Comparison of ENCODE assay signal across 27 cellular contexts in genomic region chr14:31592122-31592521, GRCh38. TPM values are rescaled to one million over a fixed set of nuclear protein-coding genes. Genes with fewer than 3 reads are reported as not detected.
DNase-seq lines count a peak whose midpoint lies in the region; ATAC-seq, FAIRE-seq and TF ChIP-seq lines count a peak whose summit lies in the region.
"Had no signal": no experiment of that assay in that cellular context is flagged by ENCODE, and none has a peak within 500 bp of the region (broad histone marks: within the 10 kb centered on the region; RNA-seq: fewer than 3 reads in every experiment).

No MANE protein-coding gene starts in this region.

- H3K4me1 ChIP-seq in GM12878 (ENCODE audit: control insufficient read depth, insufficient read depth, low read length) = no peaks in the 10 kb centered on the region
- H3K4me1 ChIP-seq in osteoblast (ENCODE audit: insufficient read depth, low read length) = peaks cover 4% of the 10 kb centered on the region
- H3K4me1 ChIP-seq in PC-3 (ENCODE audit: insufficient read depth, low read length) = no peaks in the 10 kb centered on the region
- H3K4me1 ChIP-seq: BE2C had no signal

- no peak for TF ChIP-seq POLR2A in GM12878 (IDR thresholded peaks at IDR 0.05; ENCODE audit: low read depth, low read length)

- H3K4me3 Mint-ChIP-seq in immature natural killer cell = no peak overlapping the region
- H3K4me3 Mint-ChIP-seq: CD14-positive monocyte; CD4-positive, alpha-beta memory T cell; CD4-positive, CD25-positive, alpha-beta regulatory T cell; CD8-positive, alpha-beta memory T cell had no signal

- H3K9me2 ChIP-seq in PC-3 (replicated peaks; ENCODE audit: low read length) = no peaks in the 10 kb centered on the region

- in situ Hi-C loops in GM12878 (cut with MboI) = no loop called here

- DNase-seq in HTR-8/SVneo (ENCODE audit: insufficient read length, low spot score) (no peak), GM12878 (ENCODE audit: low read depth, low spot score) (no peak), left colon (no peak), osteoblast (ENCODE audit: insufficient read length, low spot score, missing footprints) (peak; percentile 74), RWPE1 (ENCODE audit: low spot score) (no peak), immature natural killer cell (no peak), MV-4-11 (lab: John Stamatoyannopoulos, UW) (no peak), PC-3 (no peak)
- DNase-seq: 8988T; ACHN; BE2C; C1 segment of cervical spinal cord; CD4-positive, alpha-beta memory T cell; CD4-positive, CD25-positive, alpha-beta regulatory T cell; CD8-positive, alpha-beta memory T cell; COR-L47; DMS 273 treated with DMSO at 0.1 percent for 48 hours; DMS153; DMS53; DMS79; DND-41; GDM1 had no signal

- H3F3A ChIP-seq in PC-3 (ENCODE audit: low read length, unreplicated experiment) = no peaks in the 10 kb centered on the region

- H3K36me3 ChIP-seq in GM12878 (ENCODE audit: control insufficient read depth in 2 of 2, insufficient read depth in 2 of 2, low read length in 1 of 2) = no peaks in the 10 kb centered on the region
- H3K36me3 ChIP-seq in osteoblast (ENCODE audit: insufficient read depth, low read length) = no peaks in the 10 kb centered on the region
- no peaks in the 10 kb centered on the region for H3K36me3 ChIP-seq in PC-3 (ENCODE audit: low read depth, low read length)
- H3K36me3 ChIP-seq: BE2C, BLaER1 had no signal

- SMC1A ChIA-PET in GM12878 (lab: Charles Lee; ENCODE audit: uncharacterized antibody, unreplicated experiment) = interaction anchor here (1.5 kb wide), 1 partner anchor 25 kb away, joined by 3 read pairs; no protein-coding TSS in a partner anchor

- H3K4me3 ChIP-seq in GM12878 (no peak overlapping the region), osteoblast (ENCODE audit: insufficient read depth, low read length) (no peak overlapping the region), PC-3 (ENCODE audit: low read length) (no peak overlapping the region)
- H3K4me3 ChIP-seq: BLaER1 had no signal

- H2AFZ ChIP-seq in GM12878 (ENCODE audit: control insufficient read depth, low read depth, low read length) (no peak overlapping the region), osteoblast (ENCODE audit: low read length) (no peak overlapping the region), PC-3 (ENCODE audit: low read length) (no peak overlapping the region)

- H3K36me3 Mint-ChIP-seq in immature natural killer cell = peaks cover 0 to 4% (median 3%) of the 10 kb centered on the region in 3 donors

- BruUV-seq in GM12878 (replicated peaks; lab: Mats Ljungman, UMichigan) (no TSS peak), PC-3 (replicated peaks; lab: Mats Ljungman, UMichigan) (no TSS peak)

- no peak for ATAC-seq in GM12878
- ATAC-seq in left colon = peak; percentile 60
- no peak for ATAC-seq in PC-3

- FAIRE-seq in HTR-8/SVneo (lab: Jason Lieb, UNC) (peak; percentile 69), GM12878 (lab: Jason Lieb, UNC) (no peak)
- FAIRE-seq: A204.1, GM12891, GM19239 had no signal

- no peak overlapping the region for H3K27ac Mint-ChIP-seq in immature natural killer cell
- H3K27ac Mint-ChIP-seq: CD4-positive, alpha-beta memory T cell; CD8-positive, alpha-beta memory T cell had no signal

- H3K9me3 ChIP-seq in GM12878 (replicated peaks; ENCODE audit: control insufficient read depth, insufficient read depth, low read length) (no peaks in the 10 kb centered on the region), osteoblast (ENCODE audit: low read depth, low read length) (no peaks in the 10 kb centered on the region), PC-3 (ENCODE audit: low read length) (no peaks in the 10 kb centered on the region)
- H3K9me3 ChIP-seq: BE2C, BLaER1 had no signal

- H3K27me3 Mint-ChIP-seq in immature natural killer cell (ENCODE audit: low read depth in 3 of 3) = no peaks in the 10 kb centered on the region
- H3K27me3 Mint-ChIP-seq: CD4-positive, alpha-beta memory T cell; CD4-positive, CD25-positive, alpha-beta regulatory T cell; CD8-positive, alpha-beta memory T cell had no signal

- CTCF ChIA-PET in GM12878 (lab: Yijun Ruan, JAX) = interaction anchor here (1.1 kb wide), 1 partner anchor 25 kb away, joined by 3 read pairs; no protein-coding TSS in a partner anchor
- CTCF ChIA-PET in RWPE1 (lab: Yijun Ruan, JAX) = no interaction called here
- CTCF ChIA-PET in PC-3 (lab: Charles Lee) = no interaction called here

- H3K4me1 Mint-ChIP-seq in immature natural killer cell = no peaks in the 10 kb centered on the region
- H3K4me1 Mint-ChIP-seq: CD14-positive monocyte; CD8-positive, alpha-beta memory T cell had no signal

- no peaks in the 10 kb centered on the region for H3K9me3 Mint-ChIP-seq in immature natural killer cell
- H3K9me3 Mint-ChIP-seq: CD4-positive, CD25-positive, alpha-beta regulatory T cell; CD8-positive, alpha-beta memory T cell had no signal

- no peaks in the 10 kb centered on the region for H3K79me2 ChIP-seq in GM12878 (ENCODE audit: control insufficient read depth, insufficient read depth, low read length)
- H3K79me2 ChIP-seq in osteoblast (ENCODE audit: insufficient read depth, low read length) = no peaks in the 10 kb centered on the region
- no peaks in the 10 kb centered on the region for H3K79me2 ChIP-seq in PC-3 (ENCODE audit: low read length)

- H4K20me1 ChIP-seq in GM12878 (ENCODE audit: control insufficient read depth, insufficient read depth) = no peaks in the 10 kb centered on the region
- H4K20me1 ChIP-seq in osteoblast (ENCODE audit: insufficient read depth, low read length) = no peaks in the 10 kb centered on the region
- H4K20me1 ChIP-seq in PC-3 (ENCODE audit: low read length) = no peaks in the 10 kb centered on the region
- H4K20me1 ChIP-seq: BLaER1 had no signal

- POLR2A ChIA-PET in GM12878 (lab: Charles Lee) = no interaction called here
- POLR2A ChIA-PET in RWPE1 (lab: Yijun Ruan, JAX; ENCODE audit: low non-redundant PET) = no interaction called here
- POLR2A ChIA-PET in PC-3 (lab: Charles Lee; ENCODE audit: unreplicated experiment) = no interaction called here

- H3K27me3 ChIP-seq in GM12878 (replicated peaks in 1 of 2; ENCODE audit: control insufficient read depth in 2 of 2, insufficient read depth in 2 of 2, low read length in 1 of 2) = no peaks in the 10 kb centered on the region
- H3K27me3 ChIP-seq in osteoblast (ENCODE audit: insufficient read depth, low read length) = no peaks in the 10 kb centered on the region
- H3K27me3 ChIP-seq in PC-3 (ENCODE audit: low read length) = no peaks in the 10 kb centered on the region
- H3K27me3 ChIP-seq: BE2C, BLaER1 had no signal

- H3K27ac ChIP-seq in GM12878 (ENCODE audit: control insufficient read depth, insufficient read depth) (no peak overlapping the region), osteoblast (ENCODE audit: low read depth, low read length) (no peak overlapping the region), RWPE1 (no peak overlapping the region), PC-3 (ENCODE audit: low read length) (no peak overlapping the region)
- H3K27ac ChIP-seq: BLaER1 had no signal

- intact Hi-C loops in GM12878 (cut with micrococcal nuclease; ENCODE audit: unreplicated experiment) (no loop called here), left colon (cut with DNase I, micrococcal nuclease) (no loop called here), PC-3 (cut with micrococcal nuclease) (no loop called here)

- no peak for TF ChIP-seq EP300 in GM12878 (IDR thresholded peaks at IDR 0.05; ENCODE audit: borderline replicate concordance in 1 of 2, control insufficient read depth in 1 of 2, low read depth in 2 of 2, low read length in 2 of 2)

- TF ChIP-seq RAD21 in GM12878 (IDR thresholded peaks at IDR 0.05; ENCODE audit: insufficient read depth, low read depth, low read length) = no peak

- TF ChIP-seq CTCF in GM12878 (IDR thresholded peaks at IDR 0.05 in 2 of 3, conservative IDR thresholded peaks at IDR 0.05 in 1 of 3; ENCODE audit: control insufficient read depth in 2 of 3, extremely low read depth in 1 of 3, insufficient read depth in 1 of 3, low read depth in 3 of 3, low read length in 3 of 3) (no peak), osteoblast (IDR thresholded peaks at IDR 0.05; ENCODE audit: extremely low read depth, low read depth, low read length) (no peak), RWPE1 (conservative IDR thresholded peaks at IDR 0.05; ENCODE audit: low read depth) (no peak), PC-3 (conservative IDR thresholded peaks at IDR 0.05; ENCODE audit: low read depth, low read length) (no peak)

- H3K4me2 ChIP-seq in GM12878 (ENCODE audit: control insufficient read depth, insufficient read depth) (no peak overlapping the region), osteoblast (ENCODE audit: insufficient read depth, low read length) (no peak overlapping the region), PC-3 (ENCODE audit: low read length) (no peak overlapping the region)
- H3K4me2 ChIP-seq: BLaER1 had no signal

- no peak overlapping the region for H3K9ac ChIP-seq in GM12878 (ENCODE audit: control insufficient read depth, insufficient read depth, low read length)
- H3K9ac ChIP-seq in PC-3 (ENCODE audit: low read length) = no peak overlapping the region
- H3K9ac ChIP-seq: BLaER1 had no signal

- RAD21 ChIA-PET in GM12878 (lab: Charles Lee; ENCODE audit: unreplicated experiment) = no interaction called here

TF ChIP-seq in GM12878, 131 proteins besides CTCF, POLR2A, EP300 and RAD21 (continues in another document):
- TF ChIP-seq POU2F2 (IDR thresholded peaks at IDR 0.05; ENCODE audit: borderline replicate concordance, low read depth, low read length) = no peak

RNA-seq across cellular contexts. Expression of gene NUBPL, which starts 30.9 kb away (rescaled TPM):
- total RNA-seq in GM12878 (2013; cell fraction: nucleolus; rRNA removed) = 97.7 and 104 TPM in 2 replicates
- total RNA-seq in GM12878 (2014; rRNA removed) (7.1 and 7.3 TPM in 2 replicates), GM12878 (2014; rRNA removed; fragmentation: Illumina TruSeq; extraction: Trizol) (10.0 and 10.4 TPM in 2 replicates), GM12878 (2021) (6.4 and 11.0 TPM in 2 replicates), left colon (10 to 100 TPM; 12.3 to 13.5 TPM), osteoblast (11.6 and 14.1 TPM in 2 replicates), PC-3 (2014; rRNA removed) (9.0 and 14.9 TPM in 2 replicates)
- 3.6 TPM for polyA plus RNA-seq in GM12878 (2011; ENCODE audit: low read depth)
- polyA plus RNA-seq in GM12878 (2011; rRNA removed) (11.1 and 13.2 TPM in 2 replicates), GM12878 (2014; fragmentation: Illumina TruSeq; extraction: Trizol) (7.8 and 9.9 TPM in 2 replicates), GM12878 (2014; fragmentation: Nextera tagmentation; extraction: Ambion mirVana) (1 to 10 TPM; 3.4 to 4.4 TPM), GM12878 (2014; rRNA removed) (5.4 and 6.7 TPM in 2 replicates), GM12878 (2016; fragmentation: Nextera tagmentation; extraction: Ambion mirVana) (10 to 100 TPM in 1 of 2 experiments, 1 to 10 TPM in 1; 8.4 to 11.6 TPM), immature natural killer cell (1 to 10 TPM; 5.7 to 7.1 (median 5.9) TPM)
- polyA plus RNA-seq in GM12878 (2011; cell fraction: cytosol; rRNA removed) = 3.8 and 4.7 TPM in 2 replicates
- 4.6 and 5.3 TPM in 2 replicates for polyA plus RNA-seq in GM12878 (2011; cell fraction: nucleus; rRNA removed)
- polyA plus RNA-seq in GM12878 (2012) = 4.4 and 5.4 TPM in 2 replicates
- polyA minus RNA-seq in GM12878 (2011; rRNA and poly(A)+ RNA removed) = 10.7 and 12.2 TPM in 2 replicates
- 3.7 and 4.4 TPM in 2 replicates for polyA minus RNA-seq in GM12878 (2011; cell fraction: cytosol; rRNA and poly(A)+ RNA removed)
- 12.6 and 14.8 TPM in 2 replicates for polyA minus RNA-seq in GM12878 (2011; cell fraction: nucleus; rRNA and poly(A)+ RNA removed)
